ENCODE assay signal across 2 cellular contexts in genomic region chr20:5919634-5920544, GRCh38.
TF ChIP-seq lines count a peak whose summit lies in the region.

No MANE protein-coding gene starts in this region.

TF ChIP-seq in A549, 52 proteins besides CTCF, POLR2A, EP300 and RAD21 (continued from another document):
- no peak for TF ChIP-seq MAX (IDR thresholded peaks at IDR 0.05)
- no peak for TF ChIP-seq NPAS2 (CRISPR knock-in tag; IDR thresholded peaks at IDR 0.05; ENCODE audit: borderline replicate concordance)
- no peak for TF ChIP-seq RNF2 (IDR thresholded peaks at IDR 0.05; ENCODE audit: borderline replicate concordance, low read depth)
- TF ChIP-seq MAZ (IDR thresholded peaks at IDR 0.05; ENCODE audit: borderline replicate concordance, low read depth, low read length), result no peak
- no peak for TF ChIP-seq HOXA7 (CRISPR knock-in tag; IDR thresholded peaks at IDR 0.05)
- TF ChIP-seq ATOH8 (CRISPR knock-in tag; IDR thresholded peaks at IDR 0.05; ENCODE audit: low read depth), result no peak
TF ChIP-seq in A549: peak in this region for 0.

TF ChIP-seq in SK-N-SH treated with all-trans-retinoic acid at 6 μM for 48 hours, 23 proteins besides CTCF, POLR2A, EP300 and RAD21 (continued from another document):
- no peak for TF ChIP-seq TSHZ2 (CRISPR knock-in tag; IDR thresholded peaks at IDR 0.05)
- TF ChIP-seq CSRNP3 (CRISPR knock-in tag; IDR thresholded peaks at IDR 0.05), result no peak
- no peak for TF ChIP-seq ARNTL (CRISPR knock-in tag; IDR thresholded peaks at IDR 0.05; ENCODE audit: borderline replicate concordance, low read depth)
- TF ChIP-seq ZFP3 (CRISPR knock-in tag; IDR thresholded peaks at IDR 0.05), result no peak
- no peak for TF ChIP-seq ZNF70 (CRISPR knock-in tag; IDR thresholded peaks at IDR 0.05)
- TF ChIP-seq SNAI2 (CRISPR knock-in tag; IDR thresholded peaks at IDR 0.05), result no peak
- no peak for TF ChIP-seq RARB (CRISPR knock-in tag; IDR thresholded peaks at IDR 0.05)
- TF ChIP-seq BACH2 (CRISPR knock-in tag; IDR thresholded peaks at IDR 0.05; ENCODE audit: borderline replicate concordance), result no peak
- no peak for TF ChIP-seq CSDC2 (CRISPR knock-in tag; IDR thresholded peaks at IDR 0.05)
- no peak for TF ChIP-seq ISL1 (CRISPR knock-in tag; IDR thresholded peaks at IDR 0.05)
